Comparison of ENCODE assay signal across 12 cellular contexts in the genomic region with DNA sequence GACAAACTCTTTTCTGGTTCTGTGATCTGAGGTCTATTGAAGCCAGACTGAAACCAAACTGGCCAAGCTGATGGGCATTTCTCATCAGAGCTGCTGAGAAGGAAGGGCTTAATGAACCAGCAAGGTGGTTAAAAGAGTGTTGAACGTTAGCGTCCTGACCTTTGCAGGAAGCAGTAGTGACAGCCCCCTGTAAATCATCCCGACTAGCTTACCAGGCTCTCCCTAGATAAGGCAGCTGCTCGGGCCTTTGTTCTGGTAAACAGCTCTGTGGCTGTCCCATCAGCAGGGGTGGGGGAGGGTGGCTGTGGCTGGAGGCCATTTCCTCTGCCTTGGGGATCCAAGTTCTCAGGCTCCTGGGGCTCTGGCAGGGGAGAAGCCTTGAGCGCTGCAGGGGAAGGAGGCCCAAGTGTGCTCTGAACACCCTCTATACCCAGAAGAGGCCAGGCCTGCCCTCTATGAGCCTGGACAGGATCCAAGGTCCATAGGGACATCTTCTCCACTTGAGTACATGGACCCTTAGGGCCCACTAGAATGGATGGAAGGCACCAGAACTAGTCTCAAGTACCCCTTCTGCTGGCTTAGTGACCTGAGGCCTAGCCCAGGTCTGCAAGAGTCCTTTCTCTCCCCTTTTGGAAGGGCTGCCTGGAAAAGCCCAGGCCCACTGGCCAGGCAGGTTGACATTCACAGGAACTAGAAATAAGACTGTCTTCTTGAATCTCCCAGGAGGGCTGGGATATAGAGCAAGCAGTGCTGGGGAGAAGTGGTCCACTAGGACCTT.
DNase-seq lines count a peak whose midpoint lies in the region; ATAC-seq and TF ChIP-seq lines count a peak whose summit lies in the region.
"Had no signal": no experiment of that assay in that cellular context is flagged by ENCODE, and none has a peak within 500 bp of the region (broad histone marks: within the 10 kb centered on the region; RNA-seq: fewer than 3 reads in every experiment).

No MANE protein-coding gene starts in this region.

- H3K27me3 Mint-ChIP-seq in activated naive CD8-positive, alpha-beta T cell treated with anti-CD3 and anti-CD28 coated beads for 36 hours, result no peaks in the 10 kb centered on the region
- H3K27me3 Mint-ChIP-seq: activated CD8-positive, alpha-beta T cell treated with anti-CD3 and anti-CD28 coated beads for 36 hours had no signal

- no peak overlapping the region; the same call in 1 of the 2 replicates for H3K9ac ChIP-seq in HUES48 (ENCODE audit: low read depth, low read length)

- TF ChIP-seq CTCF in BE2C (IDR thresholded peaks at IDR 0.05; ENCODE audit: low read depth, low read length) (no peak), WERI-Rb-1 (IDR thresholded peaks at IDR 0.05; ENCODE audit: low read depth, low read length) (no peak), right lobe of liver (IDR thresholded peaks at IDR 0.05) (no peak)

- no peaks in the 10 kb centered on the region for H3K9me3 Mint-ChIP-seq in activated naive CD8-positive, alpha-beta T cell treated with anti-CD3 and anti-CD28 coated beads for 36 hours
- H3K9me3 Mint-ChIP-seq: activated CD8-positive, alpha-beta T cell treated with anti-CD3 and anti-CD28 coated beads for 36 hours had no signal

- H3K27ac Mint-ChIP-seq in activated naive CD8-positive, alpha-beta T cell treated with anti-CD3 and anti-CD28 coated beads for 36 hours, result no peak overlapping the region
- H3K27ac Mint-ChIP-seq: activated CD8-positive, alpha-beta T cell treated with anti-CD3 and anti-CD28 coated beads for 36 hours had no signal

- H3K4me1 ChIP-seq in BE2C (peaks cover 12% of the 10 kb centered on the region), HUES48 (ENCODE audit: control insufficient read depth, insufficient read depth, low read length) (peaks cover 10% of the 10 kb centered on the region; the same call in 1 of the 2 replicates), right lobe of liver (no peaks in the 10 kb centered on the region)

- H3K4me3 ChIP-seq in BE2C (ENCODE audit: low read depth, low read length), result no peak overlapping the region
- H3K4me3 ChIP-seq in HUES48 (ENCODE audit: low read depth, low read length), result no peak overlapping the region
- H3K4me3 ChIP-seq in WERI-Rb-1 (ENCODE audit: low read depth, low read length), result no peak overlapping the region
- no peak overlapping the region for H3K4me3 ChIP-seq in right lobe of liver
- H3K4me3 ChIP-seq: GM12878 had no signal

- intact Hi-C loops in right lobe of liver (cut with DNase I) (no loop called here), sciatic nerve (cut with DNase I) (no loop called here)

- H3K4me3 Mint-ChIP-seq in activated naive CD8-positive, alpha-beta T cell treated with anti-CD3 and anti-CD28 coated beads for 36 hours, result no peak overlapping the region
- H3K4me3 Mint-ChIP-seq: activated CD8-positive, alpha-beta T cell treated with anti-CD3 and anti-CD28 coated beads for 36 hours had no signal

- H3K36me3 ChIP-seq in BE2C, result no peaks in the 10 kb centered on the region
- H3K36me3 ChIP-seq in HUES48 (ENCODE audit: control insufficient read depth, insufficient read depth, low read length), result no peaks in the 10 kb centered on the region
- no peaks in the 10 kb centered on the region for H3K36me3 ChIP-seq in WERI-Rb-1
- no peaks in the 10 kb centered on the region for H3K36me3 ChIP-seq in right lobe of liver

- ATAC-seq in right lobe of liver (peak; percentile 26 to 82 (median 40)), HG03457 (IDR thresholded peaks at IDR 0.05; ENCODE audit: unreplicated experiment) (no peak), sciatic nerve (no peak)
- ATAC-seq: activated CD8-positive, alpha-beta T cell treated with anti-CD3 and anti-CD28 coated beads for 36 hours; GM12878 had no signal

- no CpG with 5 or more reads among the region's 5 CpGs for WGBS in right lobe of liver (ENCODE audit: insufficient coverage, low coverage, low lambda C conversion rate, missing lambda C conversion rate)

- no peak for TF ChIP-seq POLR2A in right lobe of liver (IDR thresholded peaks at IDR 0.05)

- H3K36me3 Mint-ChIP-seq in activated naive CD8-positive, alpha-beta T cell treated with anti-CD3 and anti-CD28 coated beads for 36 hours, result no peaks in the 10 kb centered on the region

- no peaks in the 10 kb centered on the region for H3K9me3 ChIP-seq in BE2C
- H3K9me3 ChIP-seq in HUES48 (ENCODE audit: control insufficient read depth, insufficient read depth, low read length), result no peaks in the 10 kb centered on the region
- no peaks in the 10 kb centered on the region for H3K9me3 ChIP-seq in WERI-Rb-1 (ENCODE audit: severe bottlenecking)
- no peaks in the 10 kb centered on the region for H3K9me3 ChIP-seq in right lobe of liver

- H3K27ac ChIP-seq in HUES48 (ENCODE audit: low read depth, low read length), result peak overlapping the region; percentile 3
- H3K27ac ChIP-seq in WERI-Rb-1, result peak overlapping the region; percentile 50
- H3K27ac ChIP-seq in right lobe of liver, result no peak overlapping the region
- H3K27ac ChIP-seq: C4-2B had no signal

- peaks cover 8% of the 10 kb centered on the region for H3K27me3 ChIP-seq in BE2C
- H3K27me3 ChIP-seq in HUES48 (ENCODE audit: control insufficient read depth, insufficient read depth, low read length), result peaks cover 11% of the 10 kb centered on the region
- H3K27me3 ChIP-seq in WERI-Rb-1 (ENCODE audit: insufficient read depth, low read depth, severe bottlenecking), result no peaks in the 10 kb centered on the region
- H3K27me3 ChIP-seq in right lobe of liver, result no peaks in the 10 kb centered on the region

- peak; percentile 72 for DNase-seq in BE2C
- DNase-seq in WERI-Rb-1, result peak; percentile 69
- DNase-seq in right lobe of liver, result peak in 1 of 3 donors; percentile 39
- DNase-seq in RKO (ENCODE audit: low spot score), result no peak
- no peak for DNase-seq in sciatic nerve (ENCODE audit: low spot score)
- no peak for DNase-seq in activated naive CD8-positive, alpha-beta T cell treated with anti-CD3 and anti-CD28 coated beads for 36 hours
- DNase-seq: activated CD8-positive, alpha-beta T cell treated with anti-CD3 and anti-CD28 coated beads for 36 hours; MM.1S had no signal

- H3K4me1 Mint-ChIP-seq in activated naive CD8-positive, alpha-beta T cell treated with anti-CD3 and anti-CD28 coated beads for 36 hours, result no peaks in the 10 kb centered on the region

Comparison
In these comparisons a context has a peak if more than half of its experiments do, and no peak if none do; other contexts are left out.
1. DNase-seq: peak in BE2C (single experiment) and WERI-Rb-1 (single experiment); none in RKO (single experiment), sciatic nerve (single experiment) and activated naive CD8-positive, alpha-beta T cell treated with anti-CD3 and anti-CD28 coated beads for 36 hours (single experiment).
2. H3K27ac ChIP-seq: peak in HUES48 (single experiment) and WERI-Rb-1 (single experiment); none in right lobe of liver (0 of 3).
3. ATAC-seq: peak in right lobe of liver (4 of 4); none in HG03457 (single experiment) and sciatic nerve (single experiment).